ENCODE assay signal across 8 cellular contexts in genomic region chr1:54310439-54311328, GRCh38.
DNase-seq lines count a peak whose midpoint lies in the region; ATAC-seq and TF ChIP-seq lines count a peak whose summit lies in the region.

No MANE protein-coding gene starts in this region.

- POLR2A ChIA-PET in naive thymus-derived CD4-positive, alpha-beta T cell (lab: Charles Lee) = interaction anchor here (0.9 to 1.3 kb wide), 6 partner anchors 11 to 23 kb away, joined by 3 to 4 read pairs (median 3); no protein-coding TSS in a partner anchor

- no peak overlapping the region for H3K4me3 ChIP-seq in SJCRH30
- H3K4me3 ChIP-seq in naive thymus-derived CD4-positive, alpha-beta T cell (ENCODE audit: low read length) = peak overlapping the region; percentile 20

- ATAC-seq in effector memory CD8-positive, alpha-beta T cell (replicated peaks) = peak; percentile 48
- peak; percentile 22 for ATAC-seq in naive thymus-derived CD4-positive, alpha-beta T cell

- no peak overlapping the region for H3K27ac ChIP-seq in SJCRH30
- peak overlapping the region; percentile 53 for H3K27ac ChIP-seq in naive thymus-derived CD4-positive, alpha-beta T cell (ENCODE audit: low read depth, low read length)

- H3K27me3 ChIP-seq in SJCRH30 = no peaks in the 10 kb centered on the region
- H3K27me3 ChIP-seq in naive thymus-derived CD4-positive, alpha-beta T cell (ENCODE audit: control insufficient read depth in 2 of 2, insufficient read depth in 2 of 2, low read length in 2 of 2) = no peaks in the 10 kb centered on the region

- CTCF ChIA-PET in naive thymus-derived CD4-positive, alpha-beta T cell (lab: Charles Lee) = interaction anchor here (1.2 kb wide), 1 partner anchor 178 kb away, joined by 6 read pairs; no protein-coding TSS in a partner anchor

- no peaks in the 10 kb centered on the region for H3K36me3 ChIP-seq in SJCRH30
- no peaks in the 10 kb centered on the region for H3K36me3 ChIP-seq in naive thymus-derived CD4-positive, alpha-beta T cell (ENCODE audit: control insufficient read depth in 2 of 3, insufficient read depth in 3 of 3, low read length in 3 of 3)

- no peaks in the 10 kb centered on the region for H3K27me3 Mint-ChIP-seq in effector memory CD8-positive, alpha-beta T cell
- no peaks in the 10 kb centered on the region for H3K27me3 Mint-ChIP-seq in naive thymus-derived CD4-positive, alpha-beta T cell

- peak overlapping the region; percentile 18 to 36 for H3K4me3 Mint-ChIP-seq in effector memory CD8-positive, alpha-beta T cell
- peak overlapping the region; percentile 59 to 85 (median 78) for H3K4me3 Mint-ChIP-seq in naive thymus-derived CD4-positive, alpha-beta T cell

- H3K36me3 Mint-ChIP-seq in effector memory CD8-positive, alpha-beta T cell (ENCODE audit: insufficient read depth) = peaks cover 4% of the 10 kb centered on the region
- H3K36me3 Mint-ChIP-seq in naive thymus-derived CD4-positive, alpha-beta T cell = peaks cover 0 to 4% (median 0%) of the 10 kb centered on the region in 5 donors

- peak; percentile 53 for TF ChIP-seq CTCF in GM12873 (IDR thresholded peaks at IDR 0.05; ENCODE audit: insufficient read depth, low read depth, low read length, missing control alignments)

- H3K9me3 ChIP-seq in SJCRH30 (replicated peaks) = no peaks in the 10 kb centered on the region
- no peaks in the 10 kb centered on the region for H3K9me3 ChIP-seq in naive thymus-derived CD4-positive, alpha-beta T cell (ENCODE audit: control insufficient read depth in 2 of 3, low read length in 3 of 3)

- H3K27ac Mint-ChIP-seq in effector memory CD8-positive, alpha-beta T cell = peak overlapping the region; percentile 82 to 88
- peak overlapping the region; percentile 6 to 93 (median 89) for H3K27ac Mint-ChIP-seq in naive thymus-derived CD4-positive, alpha-beta T cell

- H3K4me1 Mint-ChIP-seq in effector memory CD8-positive, alpha-beta T cell (ENCODE audit: low read depth in 2 of 2) = peaks cover 38 to 57% of the 10 kb centered on the region in 2 donors
- peaks cover 46 to 96% (median 88%) of the 10 kb centered on the region in 7 donors for H3K4me1 Mint-ChIP-seq in naive thymus-derived CD4-positive, alpha-beta T cell

- intact Hi-C loops in naive thymus-derived CD4-positive, alpha-beta T cell (cut with micrococcal nuclease) = loop anchor here (1.0 to 5.0 kb wide), 6 partner anchors 14 to 47 kb away; no protein-coding TSS in a partner anchor

- peak; percentile 30 for DNase-seq in AG08395 (ENCODE audit: low spot score)
- peak; percentile 69 to 77 for DNase-seq in SJCRH30
- no peak for DNase-seq in effector memory CD8-positive, alpha-beta T cell
- peak in 2 of 9 donors; percentile 20 to 25 for DNase-seq in naive thymus-derived CD4-positive, alpha-beta T cell
- no peak for DNase-seq in GM19238 (ENCODE audit: insufficient read length, low spot score)
- no peak for DNase-seq in activated effector memory CD4-positive, alpha-beta T cell treated with Interleukin-2 at 50 U/mL for 16 hours
- no peak for DNase-seq in D341Med (ENCODE audit: low spot score)

- H3K4me1 ChIP-seq in SJCRH30 = no peaks in the 10 kb centered on the region
- H3K4me1 ChIP-seq in naive thymus-derived CD4-positive, alpha-beta T cell (ENCODE audit: control insufficient read depth in 2 of 2, insufficient read depth in 2 of 2, low read length in 2 of 2) = peaks cover 4 to 65% of the 10 kb centered on the region in 2 donors

- H3K9me3 Mint-ChIP-seq in effector memory CD8-positive, alpha-beta T cell = no peaks in the 10 kb centered on the region
- no peaks in the 10 kb centered on the region for H3K9me3 Mint-ChIP-seq in naive thymus-derived CD4-positive, alpha-beta T cell

Comparison
In these comparisons a context has a peak if more than half of its experiments do, and no peak if none do; other contexts are left out.
1. DNase-seq: peak in AG08395 (single experiment) and SJCRH30 (2 of 2); none in effector memory CD8-positive, alpha-beta T cell (0 of 3), GM19238 (single experiment), activated effector memory CD4-positive, alpha-beta T cell treated with Interleukin-2 at 50 U/mL for 16 hours (single experiment) and D341Med (single experiment).